ENCODE assay signal across 25 cellular contexts in the genomic region with DNA sequence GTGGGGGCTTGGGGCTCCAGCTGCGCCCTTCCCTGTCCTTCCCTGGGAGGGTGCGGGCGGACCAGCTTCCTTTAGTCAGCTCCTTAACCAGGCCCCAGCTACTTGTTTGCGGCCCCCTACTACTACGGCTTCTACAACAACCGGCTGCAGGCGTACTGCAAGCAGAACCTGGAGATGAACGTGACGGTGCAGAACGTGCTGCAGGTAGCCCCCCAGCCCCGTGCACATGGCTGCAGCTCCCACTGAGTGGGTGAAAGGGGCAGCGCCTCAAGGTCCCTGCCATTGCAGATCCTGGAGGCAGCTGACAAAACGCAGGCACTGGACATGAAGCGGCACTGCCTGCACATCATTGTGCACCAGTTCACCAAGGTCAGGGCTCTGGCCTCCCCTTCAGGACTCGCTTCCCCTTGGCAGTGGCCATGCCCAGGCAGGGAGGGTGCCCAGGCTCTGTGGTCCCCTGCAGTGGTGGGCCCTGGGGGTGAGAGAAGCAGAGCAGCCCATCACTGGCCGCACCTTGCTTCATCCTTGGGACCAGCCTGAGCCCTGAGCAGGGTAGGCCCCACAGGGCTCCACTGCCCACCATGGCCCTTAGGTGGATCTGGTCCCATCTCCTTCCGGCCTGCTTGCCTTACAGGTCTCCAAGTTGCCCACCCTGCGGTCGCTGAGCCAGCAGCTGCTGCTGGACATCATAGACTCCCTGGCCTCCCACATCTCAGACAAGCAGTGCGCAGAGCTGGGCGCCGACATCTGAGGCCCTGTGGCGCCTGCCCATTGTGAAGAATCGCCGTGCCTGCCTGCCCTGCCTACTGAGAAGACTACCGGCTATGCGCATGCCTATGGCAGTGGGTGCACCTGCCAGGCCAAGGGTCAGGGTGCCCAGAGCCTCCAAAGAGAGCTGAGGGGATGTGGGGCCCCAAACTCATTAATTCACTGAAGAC. TPM values are rescaled to one million over a fixed set of nuclear protein-coding genes. Genes with fewer than 3 reads are reported as not detected.
DNase-seq lines count a peak whose midpoint lies in the region; ATAC-seq, FAIRE-seq and TF ChIP-seq lines count a peak whose summit lies in the region.
"Had no signal": no experiment of that assay in that cellular context is flagged by ENCODE, and none has a peak within 500 bp of the region (broad histone marks: within the 10 kb centered on the region; RNA-seq: fewer than 3 reads in every experiment).

No MANE protein-coding gene starts in this region.

- TF ChIP-seq POLR2A in HepG2 (IDR thresholded peaks at IDR 0.05; ENCODE audit: insufficient read depth in 1 of 2, low read depth in 2 of 2, low read length in 2 of 2) = peak in 1 of 2 experiments; percentile 44; a peak in 3 of 4 replicates
- TF ChIP-seq POLR2A in esophagus muscularis mucosa (IDR thresholded peaks at IDR 0.05; ENCODE audit: low read depth) = no peak

- no peaks in the 10 kb centered on the region for H4K20me1 ChIP-seq in HepG2 (ENCODE audit: insufficient read depth, low read length)

- TF ChIP-seq CTCF in RWPE1 (conservative IDR thresholded peaks at IDR 0.05; ENCODE audit: low read depth) (no peak), HepG2 (CRISPR knock-in tag; IDR thresholded peaks at IDR 0.05) (no peak), esophagus muscularis mucosa (IDR thresholded peaks at IDR 0.05) (no peak), CD14-positive monocyte (IDR thresholded peaks at IDR 0.05) (no peak)

- H3K9ac ChIP-seq in HepG2 (ENCODE audit: insufficient read depth, low read depth, low read length) = no peak overlapping the region
- H3K9ac ChIP-seq: SK-N-SH had no signal

- H3K4me3 Mint-ChIP-seq in activated T-cell treated with anti-CD3 and anti-CD28 coated beads, Interleukin-2, amount 50 U/mL, for 24 hours = no peak overlapping the region
- H3K4me3 Mint-ChIP-seq in activated T-cell treated with anti-CD3 and anti-CD28 coated beads, Interleukin-2, amount 50 U/mL, for 4 hours = no peak overlapping the region
- H3K4me3 Mint-ChIP-seq in CD14-positive monocyte = no peak overlapping the region
- H3K4me3 Mint-ChIP-seq: CD8-positive, alpha-beta T cell had no signal

- POLR2A ChIA-PET in RWPE1 (lab: Yijun Ruan, JAX; ENCODE audit: low non-redundant PET) (interaction anchor here (0.7 kb wide), 1 partner anchor 212 kb away, joined by 3 read pairs; no protein-coding TSS in a partner anchor), HepG2 (lab: Yijun Ruan, JAX) (interaction anchor here (0.5 to 1.2 kb wide), 3 partner anchors 15 to 164 kb away, joined by 3 to 5 read pairs (median 3); partner anchors contain the start of gene LZTR1)

- no peak for ATAC-seq in activated T-cell treated with anti-CD3 and anti-CD28 coated beads, Interleukin-2, amount 50 U/mL, for 4 hours
- no peak for ATAC-seq in HepG2
- ATAC-seq: CD8-positive, alpha-beta T cell had no signal

- H3K27me3 Mint-ChIP-seq in activated T-cell treated with anti-CD3 and anti-CD28 coated beads, Interleukin-2, amount 50 U/mL, for 24 hours = no peaks in the 10 kb centered on the region
- no peaks in the 10 kb centered on the region for H3K27me3 Mint-ChIP-seq in activated T-cell treated with anti-CD3 and anti-CD28 coated beads, Interleukin-2, amount 50 U/mL, for 4 hours (ENCODE audit: low read depth)
- H3K27me3 Mint-ChIP-seq in CD14-positive monocyte (ENCODE audit: low read depth in 3 of 3) = peaks cover 0 to 6% (median 0%) of the 10 kb centered on the region in 3 donors

- H3K27me3 ChIP-seq in HepG2 (ENCODE audit: control insufficient read depth in 1 of 2, insufficient read depth in 2 of 2, low read length in 2 of 2) = no peaks in the 10 kb centered on the region
- H3K27me3 ChIP-seq in esophagus muscularis mucosa = no peaks in the 10 kb centered on the region

- WGBS in HepG2 (ENCODE audit: low lambda C conversion rate) = 95% methylated on average over 13 of the region's 27 CpGs
- 83% methylated on average over 18 of the region's 27 CpGs for WGBS in esophagus muscularis mucosa

- CTCF ChIA-PET in RWPE1 (lab: Yijun Ruan, JAX) = no interaction called here
- CTCF ChIA-PET in HepG2 (lab: Yijun Ruan, JAX; ENCODE audit: low intra/inter-chr PET ratio, low total read pairs) = no interaction called here

- H3K4me1 ChIP-seq in HepG2 (ENCODE audit: insufficient read depth, low read length) = peaks cover 15% of the 10 kb centered on the region
- peaks cover 18 to 30% (median 22%) of the 10 kb centered on the region in 4 donors for H3K4me1 ChIP-seq in esophagus muscularis mucosa

- peaks cover 23% of the 10 kb centered on the region for H3K4me1 Mint-ChIP-seq in activated T-cell treated with anti-CD3 and anti-CD28 coated beads, Interleukin-2, amount 50 U/mL, for 24 hours (ENCODE audit: low read depth)
- peaks cover 21% of the 10 kb centered on the region for H3K4me1 Mint-ChIP-seq in activated T-cell treated with anti-CD3 and anti-CD28 coated beads, Interleukin-2, amount 50 U/mL, for 4 hours (ENCODE audit: low read depth)
- peaks cover 15% of the 10 kb centered on the region for H3K4me1 Mint-ChIP-seq in CD14-positive monocyte

- no peaks in the 10 kb centered on the region for H3K9me3 Mint-ChIP-seq in activated T-cell treated with anti-CD3 and anti-CD28 coated beads, Interleukin-2, amount 50 U/mL, for 24 hours
- no peaks in the 10 kb centered on the region for H3K9me3 Mint-ChIP-seq in activated T-cell treated with anti-CD3 and anti-CD28 coated beads, Interleukin-2, amount 50 U/mL, for 4 hours
- H3K9me3 Mint-ChIP-seq in CD14-positive monocyte = no peaks in the 10 kb centered on the region
- H3K9me3 Mint-ChIP-seq: CD8-positive, alpha-beta T cell had no signal

- no peak overlapping the region for H3K4me2 ChIP-seq in HepG2 (ENCODE audit: low read depth, low read length)
- H3K4me2 ChIP-seq: SK-N-SH had no signal

- intact Hi-C loops in HepG2 (cut with micrococcal nuclease; ENCODE audit: unreplicated experiment) = no loop called here
- intact Hi-C loops in esophagus muscularis mucosa (cut with DNase I) = no loop called here
- intact Hi-C loops in CD14-positive monocyte (cut with micrococcal nuclease) = no loop called here

- H3K27ac ChIP-seq in RWPE1 = peak overlapping the region; percentile 99
- no peak overlapping the region for H3K27ac ChIP-seq in HepG2 (ENCODE audit: extremely low read length, insufficient read depth, low read length)
- H3K27ac ChIP-seq in esophagus muscularis mucosa (replicated peaks in 1 of 4) = no peak overlapping the region

- no peak for TF ChIP-seq RAD21 in HepG2 (CRISPR knock-in tag; IDR thresholded peaks at IDR 0.05)

- FAIRE-seq in HepG2 (lab: Jason Lieb, UNC) = no peak
- peak; percentile 81 for FAIRE-seq in urothelium cell line (lab: Jason Lieb, UNC)
- FAIRE-seq: A204.1, GM12892, GM18507, H1, RCC 7860 had no signal

- peaks cover 14% of the 10 kb centered on the region for H3K79me2 ChIP-seq in HepG2 (ENCODE audit: insufficient read depth, low read length)

- H3K36me3 ChIP-seq in HepG2 (replicated peaks in 1 of 2; ENCODE audit: control insufficient read depth in 1 of 2, insufficient read depth in 2 of 2, low read length in 2 of 2) = peaks cover 8 to 42% of the 10 kb centered on the region in 2 experiments
- H3K36me3 ChIP-seq in esophagus muscularis mucosa = peaks cover 31 to 87% (median 85%) of the 10 kb centered on the region in 4 donors

- H2AFZ ChIP-seq in HepG2 (ENCODE audit: low read length) = no peak overlapping the region

- peaks cover 86% of the 10 kb centered on the region for H3K36me3 Mint-ChIP-seq in activated T-cell treated with anti-CD3 and anti-CD28 coated beads, Interleukin-2, amount 50 U/mL, for 24 hours (ENCODE audit: low read depth)
- H3K36me3 Mint-ChIP-seq in activated T-cell treated with anti-CD3 and anti-CD28 coated beads, Interleukin-2, amount 50 U/mL, for 4 hours (ENCODE audit: insufficient read depth) = peaks cover 5% of the 10 kb centered on the region
- H3K36me3 Mint-ChIP-seq in CD14-positive monocyte = peaks cover 38 to 68% of the 10 kb centered on the region in 2 donors

- in situ Hi-C loops in HepG2 (cut with HindIII; ENCODE audit: extremely low pct_ligation_motif_present, low pct_unique_long_range_greater_than_20kb) = no loop called here

- peak overlapping the region; percentile 44 for H3K27ac Mint-ChIP-seq in activated T-cell treated with anti-CD3 and anti-CD28 coated beads, Interleukin-2, amount 50 U/mL, for 24 hours
- no peak overlapping the region for H3K27ac Mint-ChIP-seq in CD14-positive monocyte
- H3K27ac Mint-ChIP-seq: CD8-positive, alpha-beta T cell had no signal

- no peak for TF ChIP-seq EP300 in HepG2 (IDR thresholded peaks at IDR 0.05; ENCODE audit: low read depth in 2 of 2, low read length in 2 of 2)
- no peak for TF ChIP-seq EP300 in HepG2 (CRISPR knock-in tag; IDR thresholded peaks at IDR 0.05; ENCODE audit: borderline replicate concordance)
- no peak for TF ChIP-seq EP300 in esophagus muscularis mucosa (IDR thresholded peaks at IDR 0.05)

- no peaks in the 10 kb centered on the region for H3K9me3 ChIP-seq in HepG2 (ENCODE audit: low read length)
- no peaks in the 10 kb centered on the region for H3K9me3 ChIP-seq in esophagus muscularis mucosa
- H3K9me3 ChIP-seq: SK-N-SH had no signal

- TSS peak; percentile 40 for BruUV-seq in HepG2 (replicated peaks; lab: Mats Ljungman, UMichigan)

- DNase-seq in activated T-cell treated with anti-CD3 and anti-CD28 coated beads, Interleukin-2, amount 50 U/mL, for 24 hours = no peak
- no peak for DNase-seq in activated T-cell treated with anti-CD3 and anti-CD28 coated beads, Interleukin-2, amount 50 U/mL, for 4 hours
- DNase-seq in RWPE1 (ENCODE audit: low spot score) (no peak), HepG2 (ENCODE audit: low spot score) (no peak), urothelium cell line (ENCODE audit: low spot score) (no peak), esophagus muscularis mucosa (ENCODE audit: extremely low spot score) (no peak), NCI-H128 (lab: John Stamatoyannopoulos, UW; ENCODE audit: unreplicated experiment) (no peak), CD14-positive monocyte (ENCODE audit: low spot score) (no peak)
- DNase-seq: Calu3; CD8-positive, alpha-beta T cell; EL; Karpas-422; NCI-H1436; NCI-H2029; NCI-H345; NCI-H526 treated with DMSO at 0.1 percent for 48 hours; NK-92 treated with Interleukin-12 subunit alpha and Interleukin-12 subunit beta, amount 100 ng/mL, for 24 hours; SHP77; SK-N-SH had no signal

- H3K4me3 ChIP-seq in HepG2 (replicated peaks in 1 of 3; ENCODE audit: insufficient read depth in 1 of 3, low read depth in 2 of 3, low read length in 3 of 3) (no peak overlapping the region), esophagus muscularis mucosa (no peak overlapping the region)

RNA-seq across cellular contexts. Expression of gene THAP7, which starts 5.1 kb away (rescaled TPM):
- total RNA-seq in activated T-cell treated with anti-CD3 and anti-CD28 coated beads, Interleukin-2, amount 50 U/mL, for 4 hours = 10 to 100 TPM; 53.6 to 55.0 (median 53.6) TPM
- total RNA-seq in HepG2 (2016; rRNA removed; fragmentation: Illumina TruSeq; extraction: Trizol) (20.4 and 25.5 TPM in 2 replicates), esophagus muscularis mucosa (10 to 100 TPM; 33.2 to 42.4 (median 39.1) TPM)
- total RNA-seq in HepG2 (2016; cell fraction: cytosol; rRNA removed; fragmentation: Illumina TruSeq; extraction: Trizol; ENCODE audit: low read depth) = 10.9 and 13.4 TPM in 2 replicates
- 22.1 and 23.8 TPM in 2 replicates for total RNA-seq in HepG2 (2016; cell fraction: insoluble cytoplasmic fraction; rRNA removed; fragmentation: Illumina TruSeq; extraction: Trizol)
- total RNA-seq in HepG2 (2016; cell fraction: membrane; rRNA removed; fragmentation: Illumina TruSeq; extraction: Trizol) = 19.2 and 23.3 TPM in 2 replicates
- 18.4 and 19.1 TPM in 2 replicates for total RNA-seq in HepG2 (2016; cell fraction: nucleus; rRNA removed; fragmentation: Illumina TruSeq; extraction: Trizol)
- polyA plus RNA-seq in HepG2 (2011; rRNA removed) (13.0 and 16.4 TPM in 2 replicates), CD14-positive monocyte (10 to 100 TPM; 18.4 to 22.9 TPM)
- 11.4 and 17.5 TPM in 2 replicates for polyA plus RNA-seq in HepG2 (2011; cell fraction: cytosol; rRNA removed)
- 53.1 and 55.7 TPM in 2 replicates for polyA plus RNA-seq in HepG2 (2011; cell fraction: nucleus; rRNA removed)
- 7.6 and 9.2 TPM in 2 replicates for polyA plus RNA-seq in HepG2 (2012)
- polyA plus RNA-seq in HepG2 (2016; cell fraction: cytosol; fragmentation: Illumina TruSeq; extraction: Trizol; ENCODE audit: low read depth) = 11.6 and 14.4 TPM in 2 replicates
- 22.2 and 26.6 TPM in 2 replicates for polyA plus RNA-seq in HepG2 (2016; cell fraction: insoluble cytoplasmic fraction; fragmentation: Illumina TruSeq; extraction: Trizol; ENCODE audit: low read depth)
- 17.6 and 24.0 TPM in 2 replicates for polyA plus RNA-seq in HepG2 (2016; cell fraction: membrane; fragmentation: Illumina TruSeq; extraction: Trizol; ENCODE audit: low read depth)
- 42.7 and 46.0 TPM in 2 replicates for polyA plus RNA-seq in HepG2 (2016; cell fraction: nucleus; fragmentation: Illumina TruSeq; extraction: Trizol; ENCODE audit: insufficient read depth, low read depth)
- 19.9 and 30.3 TPM in 2 replicates for polyA minus RNA-seq in HepG2 (2011; rRNA and poly(A)+ RNA removed; ENCODE audit: low replicate concordance)
- 6.9 and 7.9 TPM in 2 replicates for polyA minus RNA-seq in HepG2 (2011; cell fraction: cytosol; rRNA and poly(A)+ RNA removed)
- 34.2 and 38.9 TPM in 2 replicates for polyA minus RNA-seq in HepG2 (2011; cell fraction: nucleus; rRNA and poly(A)+ RNA removed)

RNA-seq across cellular contexts. Expression of gene LZTR1, which starts 14.8 kb away (rescaled TPM):
- 10 to 100 TPM; 82.4 to 96.6 (median 84.7) TPM for total RNA-seq in activated T-cell treated with anti-CD3 and anti-CD28 coated beads, Interleukin-2, amount 50 U/mL, for 4 hours
- total RNA-seq in HepG2 (2016; rRNA removed; fragmentation: Illumina TruSeq; extraction: Trizol) (12.0 and 22.4 TPM in 2 replicates), esophagus muscularis mucosa (10 to 100 TPM; 42.4 to 76.3 (median 57.2) TPM)
- total RNA-seq in HepG2 (2016; cell fraction: cytosol; rRNA removed; fragmentation: Illumina TruSeq; extraction: Trizol; ENCODE audit: low read depth) = 6.7 and 7.2 TPM in 2 replicates
- total RNA-seq in HepG2 (2016; cell fraction: insoluble cytoplasmic fraction; rRNA removed; fragmentation: Illumina TruSeq; extraction: Trizol) = 11.0 and 24.0 TPM in 2 replicates
- total RNA-seq in HepG2 (2016; cell fraction: membrane; rRNA removed; fragmentation: Illumina TruSeq; extraction: Trizol) = 7.2 and 7.5 TPM in 2 replicates
- 24.0 and 31.5 TPM in 2 replicates for total RNA-seq in HepG2 (2016; cell fraction: nucleus; rRNA removed; fragmentation: Illumina TruSeq; extraction: Trizol)
- polyA plus RNA-seq in HepG2 (2011; rRNA removed) (21.8 and 36.0 TPM in 2 replicates), CD14-positive monocyte (10 to 100 TPM in 1 of 2 donors, 1 to 10 TPM in 1; 7.1 to 11.5 TPM)
- 7.8 and 11.5 TPM in 2 replicates for polyA plus RNA-seq in HepG2 (2011; cell fraction: cytosol; rRNA removed)
- 218 and 255 TPM in 2 replicates for polyA plus RNA-seq in HepG2 (2011; cell fraction: nucleus; rRNA removed)
- polyA plus RNA-seq in HepG2 (2012) = 16.0 and 20.8 TPM in 2 replicates
- polyA plus RNA-seq in HepG2 (2016; cell fraction: cytosol; fragmentation: Illumina TruSeq; extraction: Trizol; ENCODE audit: low read depth) = 1.7 and 1.9 TPM in 2 replicates
- 10.7 and 13.3 TPM in 2 replicates for polyA plus RNA-seq in HepG2 (2016; cell fraction: insoluble cytoplasmic fraction; fragmentation: Illumina TruSeq; extraction: Trizol; ENCODE audit: low read depth)
- polyA plus RNA-seq in HepG2 (2016; cell fraction: membrane; fragmentation: Illumina TruSeq; extraction: Trizol; ENCODE audit: low read depth) = 3.5 and 4.4 TPM in 2 replicates
- polyA plus RNA-seq in HepG2 (2016; cell fraction: nucleus; fragmentation: Illumina TruSeq; extraction: Trizol; ENCODE audit: insufficient read depth, low read depth) = 85.8 and 92.2 TPM in 2 replicates
- polyA minus RNA-seq in HepG2 (2011; rRNA and poly(A)+ RNA removed; ENCODE audit: low replicate concordance) = 28.9 and 51.0 TPM in 2 replicates
- 12.1 and 13.7 TPM in 2 replicates for polyA minus RNA-seq in HepG2 (2011; cell fraction: cytosol; rRNA and poly(A)+ RNA removed)
- polyA minus RNA-seq in HepG2 (2011; cell fraction: nucleus; rRNA and poly(A)+ RNA removed) = 71.7 and 79.9 TPM in 2 replicates

RNA-seq across cellular contexts. Expression of gene P2RX6, which starts 18.1 kb away (rescaled TPM):
- total RNA-seq in activated T-cell treated with anti-CD3 and anti-CD28 coated beads, Interleukin-2, amount 50 U/mL, for 4 hours = under 1 TPM in 1 of 3 donors, not detected in 2; 0.13 TPM
- total RNA-seq in HepG2 (2016; rRNA removed; fragmentation: Illumina TruSeq; extraction: Trizol) = 0.04 TPM in 1 of 2 replicates, not detected in the other
- total RNA-seq in HepG2 (2016; cell fraction: cytosol; rRNA removed; fragmentation: Illumina TruSeq; extraction: Trizol; ENCODE audit: low read depth) = not detected in 2 replicates
- total RNA-seq in HepG2 (2016; cell fraction: insoluble cytoplasmic fraction; rRNA removed; fragmentation: Illumina TruSeq; extraction: Trizol) = not detected in 2 replicates
- not detected in 2 replicates for total RNA-seq in HepG2 (2016; cell fraction: membrane; rRNA removed; fragmentation: Illumina TruSeq; extraction: Trizol)
- not detected in 2 replicates for total RNA-seq in HepG2 (2016; cell fraction: nucleus; rRNA removed; fragmentation: Illumina TruSeq; extraction: Trizol)
- 0.12 and 0.20 TPM in 2 replicates for polyA plus RNA-seq in HepG2 (2011; rRNA removed)
- 0.06 and 0.19 TPM in 2 replicates for polyA plus RNA-seq in HepG2 (2011; cell fraction: cytosol; rRNA removed)
- 0.66 and 1.2 TPM in 2 replicates for polyA plus RNA-seq in HepG2 (2011; cell fraction: nucleus; rRNA removed)
- 0.07 and 0.25 TPM in 2 replicates for polyA plus RNA-seq in HepG2 (2012)
- not detected in 2 replicates for polyA plus RNA-seq in HepG2 (2016; cell fraction: cytosol; fragmentation: Illumina TruSeq; extraction: Trizol; ENCODE audit: low read depth)
- not detected in 2 replicates for polyA plus RNA-seq in HepG2 (2016; cell fraction: insoluble cytoplasmic fraction; fragmentation: Illumina TruSeq; extraction: Trizol; ENCODE audit: low read depth)
- not detected in 2 replicates for polyA plus RNA-seq in HepG2 (2016; cell fraction: membrane; fragmentation: Illumina TruSeq; extraction: Trizol; ENCODE audit: low read depth)
- polyA plus RNA-seq in HepG2 (2016; cell fraction: nucleus; fragmentation: Illumina TruSeq; extraction: Trizol; ENCODE audit: insufficient read depth, low read depth) = not detected in 2 replicates
- 0.46 and 5.4 TPM in 2 replicates for polyA minus RNA-seq in HepG2 (2011; rRNA and poly(A)+ RNA removed; ENCODE audit: low replicate concordance)
- not detected in 2 replicates for polyA minus RNA-seq in HepG2 (2011; cell fraction: cytosol; rRNA and poly(A)+ RNA removed)
- 0.50 TPM in 1 of 2 replicates, not detected in the other for polyA minus RNA-seq in HepG2 (2011; cell fraction: nucleus; rRNA and poly(A)+ RNA removed)
- under 1 TPM; 0.39 to 0.50 (median 0.41) TPM for total RNA-seq in esophagus muscularis mucosa
- not detected for polyA plus RNA-seq in CD14-positive monocyte
- total RNA-seq: H1 had no signal

RNA-seq across cellular contexts. Expression of gene AIFM3, which starts 29.8 kb away (rescaled TPM):
- total RNA-seq in activated T-cell treated with anti-CD3 and anti-CD28 coated beads, Interleukin-2, amount 50 U/mL, for 4 hours = under 1 TPM; 0.30 to 0.78 (median 0.47) TPM
- 11.0 and 15.3 TPM in 2 replicates for total RNA-seq in HepG2 (2016; rRNA removed; fragmentation: Illumina TruSeq; extraction: Trizol)
- 11.0 and 11.3 TPM in 2 replicates for total RNA-seq in HepG2 (2016; cell fraction: cytosol; rRNA removed; fragmentation: Illumina TruSeq; extraction: Trizol; ENCODE audit: low read depth)
- 8.7 and 17.7 TPM in 2 replicates for total RNA-seq in HepG2 (2016; cell fraction: insoluble cytoplasmic fraction; rRNA removed; fragmentation: Illumina TruSeq; extraction: Trizol)
- 18.9 and 20.5 TPM in 2 replicates for total RNA-seq in HepG2 (2016; cell fraction: membrane; rRNA removed; fragmentation: Illumina TruSeq; extraction: Trizol)
- total RNA-seq in HepG2 (2016; cell fraction: nucleus; rRNA removed; fragmentation: Illumina TruSeq; extraction: Trizol) = 17.3 and 19.2 TPM in 2 replicates
- polyA plus RNA-seq in HepG2 (2011; rRNA removed) = 9.0 and 12.0 TPM in 2 replicates
- 9.9 and 12.9 TPM in 2 replicates for polyA plus RNA-seq in HepG2 (2011; cell fraction: cytosol; rRNA removed)
- 124 and 135 TPM in 2 replicates for polyA plus RNA-seq in HepG2 (2011; cell fraction: nucleus; rRNA removed)
- 9.3 and 10.2 TPM in 2 replicates for polyA plus RNA-seq in HepG2 (2012)
- 9.8 and 11.5 TPM in 2 replicates for polyA plus RNA-seq in HepG2 (2016; cell fraction: cytosol; fragmentation: Illumina TruSeq; extraction: Trizol; ENCODE audit: low read depth)
- 8.2 and 11.1 TPM in 2 replicates for polyA plus RNA-seq in HepG2 (2016; cell fraction: insoluble cytoplasmic fraction; fragmentation: Illumina TruSeq; extraction: Trizol; ENCODE audit: low read depth)
- 16.8 and 17.1 TPM in 2 replicates for polyA plus RNA-seq in HepG2 (2016; cell fraction: membrane; fragmentation: Illumina TruSeq; extraction: Trizol; ENCODE audit: low read depth)
- 45.0 and 47.7 TPM in 2 replicates for polyA plus RNA-seq in HepG2 (2016; cell fraction: nucleus; fragmentation: Illumina TruSeq; extraction: Trizol; ENCODE audit: insufficient read depth, low read depth)
- 0.07 and 13.9 TPM in 2 replicates for polyA minus RNA-seq in HepG2 (2011; rRNA and poly(A)+ RNA removed; ENCODE audit: low replicate concordance)
- 6.5 and 6.6 TPM in 2 replicates for polyA minus RNA-seq in HepG2 (2011; cell fraction: cytosol; rRNA and poly(A)+ RNA removed)
- polyA minus RNA-seq in HepG2 (2011; cell fraction: nucleus; rRNA and poly(A)+ RNA removed) = 18.9 and 19.3 TPM in 2 replicates
- total RNA-seq in esophagus muscularis mucosa = 1 to 10 TPM in 3 of 4 donors, under 1 TPM in 1; 0.92 to 1.7 (median 1.4) TPM
- 1 to 10 TPM; 2.1 to 2.3 TPM for polyA plus RNA-seq in CD14-positive monocyte

RNA-seq across cellular contexts. Expression of gene SLC7A4, which starts 35.5 kb away (rescaled TPM):
- total RNA-seq in activated T-cell treated with anti-CD3 and anti-CD28 coated beads, Interleukin-2, amount 50 U/mL, for 4 hours = under 1 TPM in 2 of 3 donors, not detected in 1; 0.10 to 0.13 TPM
- not detected in 2 replicates for total RNA-seq in HepG2 (2016; rRNA removed; fragmentation: Illumina TruSeq; extraction: Trizol)
- not detected in 2 replicates for total RNA-seq in HepG2 (2016; cell fraction: cytosol; rRNA removed; fragmentation: Illumina TruSeq; extraction: Trizol; ENCODE audit: low read depth)
- total RNA-seq in HepG2 (2016; cell fraction: insoluble cytoplasmic fraction; rRNA removed; fragmentation: Illumina TruSeq; extraction: Trizol) = not detected in 2 replicates
- not detected in 2 replicates for total RNA-seq in HepG2 (2016; cell fraction: membrane; rRNA removed; fragmentation: Illumina TruSeq; extraction: Trizol)
- total RNA-seq in HepG2 (2016; cell fraction: nucleus; rRNA removed; fragmentation: Illumina TruSeq; extraction: Trizol) = not detected in 2 replicates
- not detected in 2 replicates for polyA plus RNA-seq in HepG2 (2011; rRNA removed)
- not detected in 2 replicates for polyA plus RNA-seq in HepG2 (2011; cell fraction: cytosol; rRNA removed)
- not detected in 2 replicates for polyA plus RNA-seq in HepG2 (2011; cell fraction: nucleus; rRNA removed)
- not detected in 2 replicates for polyA plus RNA-seq in HepG2 (2012)
- not detected in 2 replicates for polyA plus RNA-seq in HepG2 (2016; cell fraction: cytosol; fragmentation: Illumina TruSeq; extraction: Trizol; ENCODE audit: low read depth)
- not detected in 2 replicates for polyA plus RNA-seq in HepG2 (2016; cell fraction: insoluble cytoplasmic fraction; fragmentation: Illumina TruSeq; extraction: Trizol; ENCODE audit: low read depth)
- polyA plus RNA-seq in HepG2 (2016; cell fraction: membrane; fragmentation: Illumina TruSeq; extraction: Trizol; ENCODE audit: low read depth) = not detected in 2 replicates
- not detected in 2 replicates for polyA plus RNA-seq in HepG2 (2016; cell fraction: nucleus; fragmentation: Illumina TruSeq; extraction: Trizol; ENCODE audit: insufficient read depth, low read depth)
- not detected in 2 replicates for polyA minus RNA-seq in HepG2 (2011; rRNA and poly(A)+ RNA removed; ENCODE audit: low replicate concordance)
- not detected in 2 replicates for polyA minus RNA-seq in HepG2 (2011; cell fraction: cytosol; rRNA and poly(A)+ RNA removed)
- polyA minus RNA-seq in HepG2 (2011; cell fraction: nucleus; rRNA and poly(A)+ RNA removed) = not detected in 2 replicates
- total RNA-seq in esophagus muscularis mucosa = under 1 TPM; 0.23 to 0.42 (median 0.36) TPM
- polyA plus RNA-seq in CD14-positive monocyte = not detected
- total RNA-seq: CD8-positive, alpha-beta T cell; H1; MCF 10A had no signal
